Comparison of ENCODE assay signal across 8 cellular contexts in genomic region chr18:45967007-45967706, GRCh38. TPM values are rescaled to one million over a fixed set of nuclear protein-coding genes. Genes with fewer than 3 reads are reported as not detected.
DNase-seq lines count a peak whose midpoint lies in the region; ATAC-seq and TF ChIP-seq lines count a peak whose summit lies in the region.

Gene EPG5, minus strand, starts transcription at chr18:45967329. Its CDS starts 90 bp downstream, at chr18:45967239.

- no CpG with 5 or more reads among the region's 50 CpGs for WGBS in H9 (ENCODE audit: extremely low coverage, insufficient read length, low lambda C conversion rate)

- H3K36me3 Mint-ChIP-seq in H9 (ENCODE audit: insufficient read depth in 1 of 3, low read depth in 3 of 3), result peaks cover 0 to 7% (median 5%) of the 10 kb centered on the region in 3 experiments; a peak in 4 of 7 replicates
- peaks cover 13% of the 10 kb centered on the region for H3K36me3 Mint-ChIP-seq in natural killer cell treated with Interleukin-12 subunit alpha and Interleukin-12 subunit beta and Interleukin-15 and Interleukin-18, amount 100 ng/mL, for 72 hours

- H4K5ac ChIP-seq in H9 (ENCODE audit: insufficient read length, low read depth, low read length), result no peak within 1 kb of the TSS

- no peak within 1 kb of the TSS for H3K27ac ChIP-seq in H9 (ENCODE audit: insufficient read length, low read depth, low read length)

- no peak within 1 kb of the TSS for H2BK120ac ChIP-seq in H9 (ENCODE audit: low read depth, low read length, poor library complexity, severe bottlenecking)

- H3K4ac ChIP-seq in H9 (ENCODE audit: low read depth, low read length), result no peak within 1 kb of the TSS

- H3K27me3 Mint-ChIP-seq in H9 (ENCODE audit: low read depth), result peaks cover 14% of the 10 kb centered on the region
- no peaks in the 10 kb centered on the region for H3K27me3 Mint-ChIP-seq in natural killer cell treated with Interleukin-12 subunit alpha and Interleukin-12 subunit beta and Interleukin-15 and Interleukin-18, amount 100 ng/mL, for 72 hours

- H3K79me1 ChIP-seq in H9 (ENCODE audit: insufficient read depth, low read depth, low read length, poor library complexity, severe bottlenecking), result no peaks in the 10 kb centered on the region

- H4K8ac ChIP-seq in H9 (replicated peaks; ENCODE audit: insufficient read length, low read depth, low read length), result no peak within 1 kb of the TSS

- no peak within 1 kb of the TSS for H3K14ac ChIP-seq in H9 (ENCODE audit: insufficient read depth, low read length)

- H3K9me3 Mint-ChIP-seq in H9, result no peaks in the 10 kb centered on the region
- H3K9me3 Mint-ChIP-seq in natural killer cell treated with Interleukin-12 subunit alpha and Interleukin-12 subunit beta and Interleukin-15 and Interleukin-18, amount 100 ng/mL, for 72 hours, result no peaks in the 10 kb centered on the region

- H3K9me3 ChIP-seq in ES-I3 (ENCODE audit: control insufficient read depth, insufficient read depth, low read length), result no peaks in the 10 kb centered on the region
- no peaks in the 10 kb centered on the region for H3K9me3 ChIP-seq in H9 (ENCODE audit: control insufficient read depth, low read depth, low read length)

- no peak within 1 kb of the TSS for H4K91ac ChIP-seq in H9 (ENCODE audit: insufficient read length, low read depth, low read length)

- no peak within 1 kb of the TSS for H3K18ac ChIP-seq in H9 (ENCODE audit: insufficient read length, low read depth, low read length)

- TF ChIP-seq CTCF in H9 (conservative IDR thresholded peaks at IDR 0.05), result no peak
- no peak for TF ChIP-seq CTCF in fibroblast of the aortic adventitia (IDR thresholded peaks at IDR 0.05; ENCODE audit: insufficient read depth, low read length)

- H3T11ph ChIP-seq in H9 (ENCODE audit: low read length), result no peak within 1 kb of the TSS

- H3K4me1 Mint-ChIP-seq in H9, result peaks cover 2 to 8% of the 10 kb centered on the region in 2 experiments; a peak in 3 of 4 replicates
- peaks cover 44% of the 10 kb centered on the region in 2 donors for H3K4me1 Mint-ChIP-seq in natural killer cell treated with Interleukin-12 subunit alpha and Interleukin-12 subunit beta and Interleukin-15 and Interleukin-18, amount 100 ng/mL, for 72 hours (ENCODE audit: low read depth in 2 of 2)

- peak within 1 kb of the TSS; percentile 95 to 97 (median 97) for H3K27ac Mint-ChIP-seq in H9
- peak within 1 kb of the TSS; percentile 89 to 98 for H3K27ac Mint-ChIP-seq in natural killer cell treated with Interleukin-12 subunit alpha and Interleukin-12 subunit beta and Interleukin-15 and Interleukin-18, amount 100 ng/mL, for 72 hours

- H2BK15ac ChIP-seq in H9 (ENCODE audit: low read depth, low read length), result no peak within 1 kb of the TSS

- H2AFZ ChIP-seq in H9 (ENCODE audit: low read length), result peak within 1 kb of the TSS; percentile 3

- H3K9ac ChIP-seq in ES-I3 (ENCODE audit: low read depth, low read length) (peak within 1 kb of the TSS; percentile 75), H9 (ENCODE audit: extremely low read depth, insufficient read length, low read length) (peak within 1 kb of the TSS; percentile 86)

- H3K4me1 ChIP-seq in ES-I3 (ENCODE audit: insufficient read depth, low read length), result no peaks in the 10 kb centered on the region
- no peaks in the 10 kb centered on the region for H3K4me1 ChIP-seq in H9 (ENCODE audit: insufficient read depth, low read length)

- H3K79me2 ChIP-seq in H9 (ENCODE audit: insufficient read depth, low read length), result no peaks in the 10 kb centered on the region; the same call in 1 of the 2 replicates

- H3K23ac ChIP-seq in H9 (ENCODE audit: insufficient read length, low read depth, low read length), result no peak within 1 kb of the TSS

- H3K4me3 ChIP-seq in fibroblast of the aortic adventitia (ENCODE audit: low read depth, low read length), result peak within 1 kb of the TSS; percentile 97

- peaks cover 8% of the 10 kb centered on the region; the same call in 1 of the 2 replicates for H3K36me3 ChIP-seq in ES-I3 (ENCODE audit: insufficient read depth, low read length)

- H4K20me1 ChIP-seq in H9 (ENCODE audit: control insufficient read depth, insufficient read depth, insufficient read length), result no peaks in the 10 kb centered on the region

- DNase-seq in H9 (peak; percentile 99), M059J (ENCODE audit: low read depth) (peak; percentile 95), SHP77 (lab: John Stamatoyannopoulos, UW) (peak; percentile 93 to 95), fibroblast of the aortic adventitia (ENCODE audit: low read depth) (peak; percentile 93)
- peak; percentile 91 for DNase-seq in activated T-helper 9 cell treated with anti-CD3 and anti-CD28 coated beads, Interleukin-2, amount 50 U/mL, for 16 hours (ENCODE audit: low read depth)
- DNase-seq in natural killer cell treated with Interleukin-12 subunit alpha and Interleukin-12 subunit beta and Interleukin-15 and Interleukin-18, amount 100 ng/mL, for 72 hours (ENCODE audit: low spot score), result peak; percentile 95
- DNase-seq in stimulated activated naive CD4-positive, alpha-beta T cell treated with Interleukin-2 at 50 U/mL for 16 hours (lab: John Stamatoyannopoulos, UW), result peak; percentile 95

- no peaks in the 10 kb centered on the region for H3K27me3 ChIP-seq in H9 (ENCODE audit: insufficient read depth, low read length)

- no peak within 1 kb of the TSS for H2BK12ac ChIP-seq in H9 (ENCODE audit: insufficient read length, low read depth, low read length)

- H3K4me3 Mint-ChIP-seq in H9, result peak within 1 kb of the TSS; percentile 95 to 97
- peak within 1 kb of the TSS; percentile 99 for H3K4me3 Mint-ChIP-seq in natural killer cell treated with Interleukin-12 subunit alpha and Interleukin-12 subunit beta and Interleukin-15 and Interleukin-18, amount 100 ng/mL, for 72 hours

- peak; percentile 99 for ATAC-seq in natural killer cell treated with Interleukin-12 subunit alpha and Interleukin-12 subunit beta and Interleukin-15 and Interleukin-18, amount 100 ng/mL, for 72 hours

- H3K56ac ChIP-seq in H9 (ENCODE audit: insufficient read length, low read depth, low read length), result no peak within 1 kb of the TSS

- H2AK5ac ChIP-seq in H9 (ENCODE audit: insufficient read length, low read length), result no peak within 1 kb of the TSS

- no peak within 1 kb of the TSS for H2BK20ac ChIP-seq in H9 (ENCODE audit: low read depth, low read length, poor library complexity, severe bottlenecking)

- peaks cover 10% of the 10 kb centered on the region for H3K23me2 ChIP-seq in H9 (ENCODE audit: insufficient read length, low read depth, low read length, poor library complexity, severe bottlenecking)

- peak within 1 kb of the TSS; percentile 95 for H3K4me2 ChIP-seq in H9 (ENCODE audit: insufficient read depth, insufficient read length, low read length)

- no peak within 1 kb of the TSS for H2BK5ac ChIP-seq in H9 (ENCODE audit: insufficient read length, low read length)

RNA-seq across cellular contexts. Expression of gene EPG5, which starts in this region (rescaled TPM):
- total RNA-seq in H9 (2021) (15.7 and 16.1 TPM in 2 replicates), fibroblast of the aortic adventitia (ENCODE audit: low replicate concordance) (14.6 and 66.3 TPM in 2 replicates)
- total RNA-seq in M059J (2014; rRNA removed; shearing (Covaris generic)), result 15.9 and 29.0 TPM in 2 replicates
- 10 to 100 TPM; 38.8 to 48.9 TPM for total RNA-seq in natural killer cell treated with Interleukin-12 subunit alpha and Interleukin-12 subunit beta and Interleukin-15 and Interleukin-18, amount 100 ng/mL, for 72 hours
